In genomic region chr1:151963288-151963687, GRCh38 we compare ENCODE assay signal across 15 cellular contexts. TPM values are rescaled to one million over a fixed set of nuclear protein-coding genes. Genes with fewer than 3 reads are reported as not detected.
DNase-seq lines count a peak whose midpoint lies in the region; ATAC-seq and TF ChIP-seq lines count a peak whose summit lies in the region.
"Had no signal": no experiment of that assay in that cellular context is flagged by ENCODE, and none has a peak within 500 bp of the region (broad histone marks: within the 10 kb centered on the region; RNA-seq: fewer than 3 reads in every experiment).

No MANE protein-coding gene starts in this region.

- H3K4me3 Mint-ChIP-seq in mesothelial cell of epicardium: no peak overlapping the region
- H3K4me3 Mint-ChIP-seq: CD14-positive monocyte; CD4-positive, alpha-beta memory T cell; H9 had no signal

- H3K9me3 ChIP-seq in heart right ventricle: no peaks in the 10 kb centered on the region
- no peaks in the 10 kb centered on the region for H3K9me3 ChIP-seq in right atrium auricular region
- H3K9me3 ChIP-seq: BLaER1 had no signal

- H3K27me3 Mint-ChIP-seq in mesothelial cell of epicardium (ENCODE audit: low read depth): no peaks in the 10 kb centered on the region

- TF ChIP-seq CTCF in heart right ventricle (IDR thresholded peaks at IDR 0.05): no peak
- TF ChIP-seq CTCF in right atrium auricular region (IDR thresholded peaks at IDR 0.05): no peak
- TF ChIP-seq CTCF in GM13976 (IDR thresholded peaks at IDR 0.05; ENCODE audit: borderline replicate concordance, control extremely low read depth, extremely low read depth, insufficient read depth, missing control alignments): no peak
- TF ChIP-seq CTCF in mesothelial cell of epicardium (IDR thresholded peaks at IDR 0.05; ENCODE audit: unreplicated experiment): no peak

- peak overlapping the region in 3 of 10 donors; percentile 14 to 70 (median 16) for H3K27ac ChIP-seq in heart right ventricle
- H3K27ac ChIP-seq in right atrium auricular region: peak overlapping the region in 1 of 2 donors; percentile 6
- H3K27ac ChIP-seq: BLaER1 had no signal

- DNase-seq in heart right ventricle (no peak), right atrium auricular region (ENCODE audit: low spot score) (no peak), dermis blood vessel endothelial cell (peak; percentile 77), pulmonary artery endothelial cell (ENCODE audit: low read depth, low spot score) (peak; percentile 48), GM13976 (ENCODE audit: low spot score) (no peak), mesothelial cell of epicardium (ENCODE audit: low spot score in 2 of 2, unreplicated experiment in 2 of 2) (no peak)
- DNase-seq: 8988T; CD4-positive, alpha-beta memory T cell; DMS153; DMS79; GDM1; H9 had no signal

- H3K27ac Mint-ChIP-seq in mesothelial cell of epicardium: no peak overlapping the region
- H3K27ac Mint-ChIP-seq: CD14-positive monocyte, H9 had no signal

- 53 to 61% methylated on average over 2 of the region's 2 CpGs for WGBS in heart right ventricle, 2 donors

- intact Hi-C loops in heart right ventricle (cut with DNase I): loop anchor here in 2 of 10 donors (2.0 kb wide), 2 partner anchors 30 to 38 kb away; partner anchors contain the start of gene S100A10 (in 1 of the 2)

- H3K27me3 ChIP-seq in heart right ventricle (no peaks in the 10 kb centered on the region), right atrium auricular region (no peaks in the 10 kb centered on the region)
- H3K27me3 ChIP-seq: BLaER1 had no signal

- no peaks in the 10 kb centered on the region for H3K36me3 Mint-ChIP-seq in mesothelial cell of epicardium
- H3K36me3 Mint-ChIP-seq: CD4-positive, alpha-beta memory T cell had no signal

- no peaks in the 10 kb centered on the region for H3K9me3 Mint-ChIP-seq in mesothelial cell of epicardium
- H3K9me3 Mint-ChIP-seq: CD14-positive monocyte; CD4-positive, alpha-beta memory T cell; H9 had no signal

- peaks cover 17% of the 10 kb centered on the region for H3K4me1 Mint-ChIP-seq in mesothelial cell of epicardium

- in situ Hi-C loops in GM13976 (cut with MboI; ENCODE audit: low sequenced_read_pairs, unreplicated experiment): no loop called here

- ATAC-seq in heart right ventricle: peak in 5 of 8 donors; percentile 42 to 56 (median 50)
- no peak for ATAC-seq in GM21737 (IDR thresholded peaks at IDR 0.05; ENCODE audit: unreplicated experiment)

- no peak overlapping the region for H3K4me3 ChIP-seq in heart right ventricle
- no peak overlapping the region for H3K4me3 ChIP-seq in right atrium auricular region
- H3K4me3 ChIP-seq: BLaER1 had no signal

- no peaks in the 10 kb centered on the region for H3K36me3 ChIP-seq in heart right ventricle
- H3K36me3 ChIP-seq in right atrium auricular region: no peaks in the 10 kb centered on the region
- H3K36me3 ChIP-seq: BLaER1 had no signal

- peaks cover 0 to 52% (median 39%) of the 10 kb centered on the region in 9 donors for H3K4me1 ChIP-seq in heart right ventricle
- H3K4me1 ChIP-seq in right atrium auricular region: peaks cover 0 to 3% of the 10 kb centered on the region in 2 donors

RNA-seq across cellular contexts. Expression of gene S100A10, which starts 30.4 kb away (rescaled TPM):
- total RNA-seq in heart right ventricle: 100 to 1,000 TPM in 9 of 10 donors, 10 to 100 TPM in 1; 71.3 to 519 (median 235) TPM
- 100 to 1,000 TPM; 319 to 412 TPM for polyA plus RNA-seq in heart right ventricle
- total RNA-seq in right atrium auricular region: 100 to 1,000 TPM in 1 of 2 donors, 10 to 100 TPM in 1; 75.2 to 116 TPM
- total RNA-seq in dermis blood vessel endothelial cell: 148 and 239 TPM in 2 replicates
- 144 and 182 TPM in 2 replicates for total RNA-seq in pulmonary artery endothelial cell
- total RNA-seq in mesothelial cell of epicardium: 219 to 234 TPM (median 222 TPM) in 3 replicates

RNA-seq across cellular contexts. Expression of gene THEM4, which starts 54.0 kb away (rescaled TPM):
- total RNA-seq in heart right ventricle: 10 to 100 TPM; 14.5 to 18.6 (median 16.2) TPM
- polyA plus RNA-seq in heart right ventricle: 10 to 100 TPM; 13.9 to 32.5 TPM
- 10 to 100 TPM; 18.5 to 23.1 TPM for total RNA-seq in right atrium auricular region
- 5.1 and 12.1 TPM in 2 replicates for total RNA-seq in dermis blood vessel endothelial cell
- total RNA-seq in pulmonary artery endothelial cell: 11.4 and 18.0 TPM in 2 replicates
- total RNA-seq in mesothelial cell of epicardium: 23.3 to 24.3 TPM (median 24.1 TPM) in 3 replicates

Comparison
In these comparisons a context has a peak if more than half of its experiments do, and no peak if none do; other contexts are left out.
1. DNase-seq: peak in dermis blood vessel endothelial cell (single experiment) and pulmonary artery endothelial cell (single experiment); none in heart right ventricle (0 of 2), right atrium auricular region (single experiment), GM13976 (single experiment) and mesothelial cell of epicardium (0 of 2).